In the genomic region with DNA sequence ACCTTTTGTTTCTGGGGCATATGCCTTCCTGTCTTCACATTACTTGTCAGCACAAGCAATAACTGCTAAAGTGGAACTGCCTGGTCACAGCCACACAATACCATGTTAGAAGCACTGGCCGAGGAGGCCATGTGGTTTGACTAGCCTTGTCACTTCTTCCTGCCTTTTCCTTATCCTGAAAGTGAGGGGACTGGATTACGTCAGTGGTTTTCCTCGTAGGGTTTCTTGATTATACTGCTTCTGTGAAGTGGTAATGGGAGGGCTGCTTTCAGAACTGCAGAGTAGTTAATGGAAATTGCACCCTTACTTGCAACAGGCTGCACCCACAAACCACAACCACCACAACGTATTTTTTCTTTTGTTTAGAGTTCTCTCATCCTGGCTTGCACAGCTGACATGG, we compare ENCODE assay signal across 8 cellular contexts. TPM values are rescaled to one million over a fixed set of nuclear protein-coding genes. Genes with fewer than 3 reads are reported as not detected.
DNase-seq lines count a peak whose midpoint lies in the region; ATAC-seq and TF ChIP-seq lines count a peak whose summit lies in the region.

No MANE protein-coding gene starts in this region.

- POLR2A ChIA-PET in naive thymus-derived CD4-positive, alpha-beta T cell (lab: Charles Lee), result interaction anchor here (0.7 kb wide), 1 partner anchor 74 kb away, joined by 3 read pairs; no protein-coding TSS in a partner anchor

- H3K27me3 Mint-ChIP-seq in activated T-helper 17 cell treated with anti-CD3 and anti-CD28 coated beads, Interleukin-2, amount 50 U/mL, for 72 hours, result no peaks in the 10 kb centered on the region
- no peaks in the 10 kb centered on the region for H3K27me3 Mint-ChIP-seq in naive thymus-derived CD4-positive, alpha-beta T cell

- H3K9me3 ChIP-seq in naive thymus-derived CD4-positive, alpha-beta T cell (ENCODE audit: control insufficient read depth in 2 of 3, low read length in 3 of 3), result no peaks in the 10 kb centered on the region

- no peaks in the 10 kb centered on the region for H3K9me3 Mint-ChIP-seq in activated T-helper 17 cell treated with anti-CD3 and anti-CD28 coated beads, Interleukin-2, amount 50 U/mL, for 72 hours
- no peaks in the 10 kb centered on the region for H3K9me3 Mint-ChIP-seq in naive thymus-derived CD4-positive, alpha-beta T cell

- peak; percentile 28 for DNase-seq in GM12865 (ENCODE audit: low read depth)
- peak; percentile 19 to 49 for DNase-seq in NOMO-1 (lab: John Stamatoyannopoulos, UW; ENCODE audit: unreplicated experiment in 2 of 2)
- peak in 8 of 9 donors; percentile 28 to 59 (median 40) for DNase-seq in naive thymus-derived CD4-positive, alpha-beta T cell
- DNase-seq in AG08396 (ENCODE audit: low spot score), result no peak
- no peak for DNase-seq in NCI-H2196 treated with DMSO at 0.1 percent for 48 hours (lab: John Stamatoyannopoulos, UW; ENCODE audit: unreplicated experiment)
- no peak for DNase-seq in NCI-H510A treated with DMSO at 0.1 percent for 48 hours (lab: John Stamatoyannopoulos, UW)
- no peak for DNase-seq in NCI-H526 treated with DMSO at 0.1 percent for 48 hours (lab: John Stamatoyannopoulos, UW)

- no peaks in the 10 kb centered on the region for H3K27me3 ChIP-seq in naive thymus-derived CD4-positive, alpha-beta T cell (ENCODE audit: control insufficient read depth in 2 of 2, insufficient read depth in 2 of 2, low read length in 2 of 2)

- H3K4me3 Mint-ChIP-seq in activated T-helper 17 cell treated with anti-CD3 and anti-CD28 coated beads, Interleukin-2, amount 50 U/mL, for 72 hours, result peak overlapping the region; percentile 49
- peak overlapping the region in 8 of 10 donors; percentile 26 to 74 (median 52) for H3K4me3 Mint-ChIP-seq in naive thymus-derived CD4-positive, alpha-beta T cell

- peaks cover 0 to 47% (median 10%) of the 10 kb centered on the region in 3 experiments for H3K36me3 ChIP-seq in naive thymus-derived CD4-positive, alpha-beta T cell (ENCODE audit: control insufficient read depth in 2 of 3, insufficient read depth in 3 of 3, low read length in 3 of 3)

- peak; percentile 76 for ATAC-seq in activated T-helper 17 cell treated with anti-CD3 and anti-CD28 coated beads, Interleukin-2, amount 50 U/mL, for 72 hours (replicated peaks)
- ATAC-seq in naive thymus-derived CD4-positive, alpha-beta T cell, result peak; percentile 80

- intact Hi-C loops in naive thymus-derived CD4-positive, alpha-beta T cell (cut with micrococcal nuclease), result loop anchor here (1.0 to 2.0 kb wide), 7 partner anchors 26 to 878 kb away; a partner anchor contains a TSS

- H3K4me1 ChIP-seq in naive thymus-derived CD4-positive, alpha-beta T cell (ENCODE audit: control insufficient read depth in 2 of 2, insufficient read depth in 2 of 2, low read length in 2 of 2), result peaks cover 14 to 26% of the 10 kb centered on the region in 2 donors

- CTCF ChIA-PET in naive thymus-derived CD4-positive, alpha-beta T cell (lab: Charles Lee), result interaction anchor here (0.8 kb wide), 1 partner anchor 33 kb away, joined by 4 read pairs; no protein-coding TSS in a partner anchor

- H3K4me3 ChIP-seq in GM12865 (ENCODE audit: low read depth, low read length), result no peak overlapping the region
- H3K4me3 ChIP-seq in naive thymus-derived CD4-positive, alpha-beta T cell (ENCODE audit: low read length), result no peak overlapping the region

- H3K27ac Mint-ChIP-seq in activated T-helper 17 cell treated with anti-CD3 and anti-CD28 coated beads, Interleukin-2, amount 50 U/mL, for 72 hours, result peak overlapping the region; percentile 73
- peak overlapping the region; percentile 53 to 88 (median 73) for H3K27ac Mint-ChIP-seq in naive thymus-derived CD4-positive, alpha-beta T cell

- H3K27ac ChIP-seq in naive thymus-derived CD4-positive, alpha-beta T cell (ENCODE audit: low read depth, low read length), result no peak overlapping the region

- H3K36me3 Mint-ChIP-seq in activated T-helper 17 cell treated with anti-CD3 and anti-CD28 coated beads, Interleukin-2, amount 50 U/mL, for 72 hours (ENCODE audit: low read depth), result peaks cover 81% of the 10 kb centered on the region
- peaks cover 0 to 55% (median 23%) of the 10 kb centered on the region in 5 donors for H3K36me3 Mint-ChIP-seq in naive thymus-derived CD4-positive, alpha-beta T cell

- H3K4me1 Mint-ChIP-seq in activated T-helper 17 cell treated with anti-CD3 and anti-CD28 coated beads, Interleukin-2, amount 50 U/mL, for 72 hours, result peaks cover 18% of the 10 kb centered on the region
- peaks cover 6 to 47% (median 36%) of the 10 kb centered on the region in 7 donors for H3K4me1 Mint-ChIP-seq in naive thymus-derived CD4-positive, alpha-beta T cell

- TF ChIP-seq CTCF in GM12865 (IDR thresholded peaks at IDR 0.05; ENCODE audit: insufficient read depth, low read depth, low read length, missing control alignments), result no peak

RNA-seq across cellular contexts. Expression of a gene that starts 26.6 kb away (rescaled TPM):
- 10 to 100 TPM; 10.0 to 11.6 TPM for total RNA-seq in activated T-helper 17 cell treated with anti-CD3 and anti-CD28 coated beads, Interleukin-2, amount 50 U/mL, for 72 hours
- total RNA-seq in naive thymus-derived CD4-positive, alpha-beta T cell, result 10 to 100 TPM; 20.8 to 31.7 (median 25.4) TPM
- polyA plus RNA-seq in naive thymus-derived CD4-positive, alpha-beta T cell, result 10 to 100 TPM; 24.7 to 46.0 TPM

RNA-seq across cellular contexts. Expression of a gene that starts 37.7 kb away (rescaled TPM):
- total RNA-seq in activated T-helper 17 cell treated with anti-CD3 and anti-CD28 coated beads, Interleukin-2, amount 50 U/mL, for 72 hours, result 10 to 100 TPM; 20.6 to 25.2 TPM
- 10 to 100 TPM; 21.2 to 75.8 (median 25.4) TPM for total RNA-seq in naive thymus-derived CD4-positive, alpha-beta T cell
- polyA plus RNA-seq in naive thymus-derived CD4-positive, alpha-beta T cell, result 10 to 100 TPM; 24.4 to 31.4 TPM

Comparison
In these comparisons a context has a peak if more than half of its experiments do, and no peak if none do; other contexts are left out.
1. DNase-seq: peak in GM12865 (single experiment), NOMO-1 (2 of 2) and naive thymus-derived CD4-positive, alpha-beta T cell (8 of 9); none in AG08396 (single experiment), NCI-H2196 treated with DMSO at 0.1 percent for 48 hours (single experiment), NCI-H510A treated with DMSO at 0.1 percent for 48 hours (single experiment) and NCI-H526 treated with DMSO at 0.1 percent for 48 hours (single experiment).